Comparison of ENCODE assay signal across 9 cellular contexts in the genomic region with DNA sequence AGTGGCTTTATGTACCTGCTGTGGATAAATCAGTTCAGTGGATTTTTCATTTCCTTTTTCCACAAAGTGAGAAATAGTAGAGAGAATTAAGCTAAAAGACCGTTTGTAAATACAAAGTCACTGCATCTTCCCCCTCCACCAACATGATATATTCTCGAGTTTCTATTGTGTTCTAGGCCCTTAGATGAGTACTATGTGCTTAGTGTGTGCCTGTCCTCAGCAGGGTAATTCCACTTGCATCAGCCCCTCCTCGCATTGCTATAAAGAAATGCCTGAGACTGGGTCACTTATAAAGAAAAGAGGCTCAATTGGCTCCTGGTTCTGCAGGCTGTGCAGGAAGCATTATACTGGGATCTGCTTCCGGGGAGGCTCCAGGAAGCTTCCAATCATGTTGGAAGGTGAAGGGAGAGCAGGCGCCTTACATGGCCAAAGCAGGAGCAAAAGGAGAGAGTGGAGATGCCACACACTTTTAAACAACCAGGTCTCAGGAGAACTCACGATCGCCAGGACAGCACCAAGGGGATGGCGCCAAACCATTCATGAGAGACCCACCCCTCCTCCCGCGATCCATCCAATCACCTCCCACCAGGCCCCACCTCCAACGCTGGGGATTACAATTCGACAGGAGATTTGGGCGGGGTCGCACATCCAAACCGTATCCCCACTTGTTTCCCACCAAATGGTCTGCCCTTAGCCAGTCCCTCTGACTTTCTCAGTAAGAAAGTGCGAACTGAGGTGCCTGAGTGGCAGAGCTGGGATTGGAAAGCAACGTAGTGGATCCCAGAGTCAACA.
A peak's percentile ranks its signal among the peaks of the same experiment; 100 is the strongest.
DNase-seq lines count a peak whose midpoint lies in the region; ATAC-seq and TF ChIP-seq lines count a peak whose summit lies in the region.
"Had no signal": no experiment of that assay in that cellular context is flagged by ENCODE, and none has a peak within 500 bp of the region (broad histone marks: within the 10 kb centered on the region; RNA-seq: fewer than 3 reads in every experiment).

No MANE protein-coding gene starts in this region.

- peak in 1 of 3 donors; percentile 7 for DNase-seq in CD4-positive, CD25-positive, alpha-beta regulatory T cell
- DNase-seq in Panc1 (ENCODE audit: low read depth, low spot score) (no peak), endodermal cell (peak; percentile 93), nephron progenitor cell (peak; percentile 45), NCI-H774 (lab: John Stamatoyannopoulos, UW) (no peak)
- no peak for DNase-seq in central memory CD4-positive, alpha-beta T cell

- peaks cover 12% of the 10 kb centered on the region for H3K27me3 Mint-ChIP-seq in CD4-positive, CD25-positive, alpha-beta regulatory T cell
- H3K27me3 Mint-ChIP-seq in endodermal cell (ENCODE audit: insufficient read depth) (peaks cover 4% of the 10 kb centered on the region), nephron progenitor cell (ENCODE audit: low read depth, poor library complexity) (peaks cover 22% of the 10 kb centered on the region)

- intact Hi-C loops in Panc1 (cut with micrococcal nuclease; ENCODE audit: unreplicated experiment), result loop anchor here (1.0 kb wide), 1 partner anchor 212 kb away; no protein-coding TSS in a partner anchor

- ATAC-seq in CD4-positive, CD25-positive, alpha-beta regulatory T cell (ENCODE audit: low read depth in 2 of 2), result no peak
- ATAC-seq in GM21529 (IDR thresholded peaks at IDR 0.05; ENCODE audit: unreplicated experiment) (peak; percentile 21), Panc1 (peak; percentile 43), GM18907 (IDR thresholded peaks at IDR 0.05; ENCODE audit: unreplicated experiment) (no peak)

- no peaks in the 10 kb centered on the region for H3K36me3 ChIP-seq in CD4-positive, CD25-positive, alpha-beta regulatory T cell (ENCODE audit: control insufficient read depth, insufficient read depth, low read length)
- no peaks in the 10 kb centered on the region for H3K36me3 ChIP-seq in Panc1 (ENCODE audit: control insufficient read depth, insufficient read depth, low read length)
- H3K36me3 ChIP-seq in endodermal cell (ENCODE audit: control insufficient read depth, insufficient read depth, low read length), result no peaks in the 10 kb centered on the region

- peak overlapping the region; percentile 74 for H3K4me3 ChIP-seq in CD4-positive, CD25-positive, alpha-beta regulatory T cell (ENCODE audit: low read depth, low read length)
- H3K4me3 ChIP-seq in Panc1 (ENCODE audit: low read depth in 2 of 2, low read length in 2 of 2) (peak overlapping the region; percentile 14 to 47; a peak in 3 of 4 replicates), endodermal cell (ENCODE audit: low read length) (peak overlapping the region; percentile 85)

- POLR2A ChIA-PET in Panc1 (lab: Charles Lee), result no interaction called here

- H3K4me1 Mint-ChIP-seq in CD4-positive, CD25-positive, alpha-beta regulatory T cell, result peaks cover 0 to 13% (median 8%) of the 10 kb centered on the region in 4 donors
- H3K4me1 Mint-ChIP-seq in endodermal cell, result peaks cover 7% of the 10 kb centered on the region
- peaks cover 12% of the 10 kb centered on the region for H3K4me1 Mint-ChIP-seq in nephron progenitor cell

- TF ChIP-seq CTCF in Panc1 (IDR thresholded peaks at IDR 0.05), result no peak
- no peak for TF ChIP-seq CTCF in endodermal cell (conservative IDR thresholded peaks at IDR 0.05)
- no peak for TF ChIP-seq CTCF in nephron progenitor cell (IDR thresholded peaks at IDR 0.05)

- no peak overlapping the region for H3K9ac ChIP-seq in endodermal cell (ENCODE audit: extremely low read depth, low read length, poor library complexity, severe bottlenecking)

- in situ Hi-C loops in Panc1 (cut with HindIII; ENCODE audit: low pct_unique_long_range_greater_than_20kb, low sequenced_read_pairs), result no loop called here

- H3K27me3 ChIP-seq in CD4-positive, CD25-positive, alpha-beta regulatory T cell (ENCODE audit: control insufficient read depth, insufficient read depth, low read length), result peaks cover 4% of the 10 kb centered on the region
- H3K27me3 ChIP-seq in Panc1 (ENCODE audit: control insufficient read depth, insufficient read depth, low read length) (no peaks in the 10 kb centered on the region), endodermal cell (ENCODE audit: control insufficient read depth, insufficient read depth, low read length, poor library complexity, severe bottlenecking) (no peaks in the 10 kb centered on the region)

- H3K36me3 Mint-ChIP-seq in CD4-positive, CD25-positive, alpha-beta regulatory T cell, result no peaks in the 10 kb centered on the region
- no peaks in the 10 kb centered on the region for H3K36me3 Mint-ChIP-seq in endodermal cell (ENCODE audit: low read depth)
- H3K36me3 Mint-ChIP-seq in nephron progenitor cell (ENCODE audit: low read depth), result no peaks in the 10 kb centered on the region

- H3K4me3 Mint-ChIP-seq in CD4-positive, CD25-positive, alpha-beta regulatory T cell, result peak overlapping the region in 3 of 4 donors; percentile 89 to 93 (median 92)
- H3K4me3 Mint-ChIP-seq in endodermal cell, result peak overlapping the region; percentile 60
- H3K4me3 Mint-ChIP-seq in nephron progenitor cell, result peak overlapping the region; percentile 87

- CTCF ChIA-PET in Panc1 (lab: Charles Lee), result interaction anchor here (0.6 to 2.2 kb wide), 5 partner anchors 74 to 403 kb away, joined by 3 to 17 read pairs (median 10); no protein-coding TSS in a partner anchor

- peak overlapping the region in 1 of 3 donors; percentile 81 for H3K27ac Mint-ChIP-seq in CD4-positive, CD25-positive, alpha-beta regulatory T cell
- H3K27ac Mint-ChIP-seq in endodermal cell (peak overlapping the region; percentile 62), nephron progenitor cell (no peak overlapping the region)

- H3K9me3 Mint-ChIP-seq in CD4-positive, CD25-positive, alpha-beta regulatory T cell, result no peaks in the 10 kb centered on the region
- H3K9me3 Mint-ChIP-seq in endodermal cell (no peaks in the 10 kb centered on the region), nephron progenitor cell (no peaks in the 10 kb centered on the region)

- H3K27ac ChIP-seq in CD4-positive, CD25-positive, alpha-beta regulatory T cell (ENCODE audit: insufficient read depth, low read length, poor library complexity, severe bottlenecking), result no peak overlapping the region
- peak overlapping the region; percentile 9; the same call in 1 of the 2 replicates for H3K27ac ChIP-seq in Panc1 (ENCODE audit: low read length)
- H3K27ac ChIP-seq in endodermal cell (ENCODE audit: low read depth, low read length), result no peak overlapping the region
- H3K27ac ChIP-seq: HL-60 had no signal

- peaks cover 8% of the 10 kb centered on the region for H3K4me1 ChIP-seq in CD4-positive, CD25-positive, alpha-beta regulatory T cell (ENCODE audit: control insufficient read depth, insufficient read depth, low read length, poor library complexity, severe bottlenecking)
- peaks cover 6% of the 10 kb centered on the region; the same call in 1 of the 2 replicates for H3K4me1 ChIP-seq in Panc1 (ENCODE audit: control insufficient read depth, insufficient read depth, low read length)
- no peaks in the 10 kb centered on the region for H3K4me1 ChIP-seq in endodermal cell (ENCODE audit: control insufficient read depth, insufficient read depth, low read length)

- no TSS peak for BruUV-seq in Panc1 (replicated peaks; lab: Mats Ljungman, UMichigan)

- H3K9me3 ChIP-seq in CD4-positive, CD25-positive, alpha-beta regulatory T cell (ENCODE audit: control insufficient read depth in 2 of 2, low read length in 2 of 2), result no peaks in the 10 kb centered on the region
- H3K9me3 ChIP-seq in Panc1 (ENCODE audit: control insufficient read depth, insufficient read depth, low read depth, low read length) (no peaks in the 10 kb centered on the region), endodermal cell (ENCODE audit: control insufficient read depth, low read length) (no peaks in the 10 kb centered on the region)

- WGBS in endodermal cell (ENCODE audit: insufficient coverage in 1 of 2, insufficient read length in 1 of 2), 2 experiments, result 18 to 22% methylated on average over 4 to 16 of the region's 17 CpGs

Comparison
In these comparisons a context has a peak if more than half of its experiments do, and no peak if none do; other contexts are left out.
1. ATAC-seq: peak in GM21529 (single experiment) and Panc1 (single experiment); none in CD4-positive, CD25-positive, alpha-beta regulatory T cell (0 of 2) and GM18907 (single experiment).
2. DNase-seq: peak in endodermal cell (single experiment) and nephron progenitor cell (single experiment); none in Panc1 (single experiment), central memory CD4-positive, alpha-beta T cell (single experiment) and NCI-H774 (single experiment).
3. H3K4me3 ChIP-seq: peak in every context shown above with its lines; median percentile 85 in endodermal cell; 74 in CD4-positive, CD25-positive, alpha-beta regulatory T cell; 30 in Panc1.
4. Peak in every context shown above with its lines, with median percentiles within 50 percentile points of each other: H3K4me3 Mint-ChIP-seq.